7 cellular contexts compared by ENCODE assay signal in genomic region chr3:113051222-113051804, GRCh38.
DNase-seq lines count a peak whose midpoint lies in the region; ATAC-seq, FAIRE-seq and TF ChIP-seq lines count a peak whose summit lies in the region.

No MANE protein-coding gene starts in this region.

- H3K36me3 ChIP-seq in astrocyte (ENCODE audit: insufficient read depth, low read length): no peaks in the 10 kb centered on the region
- H3K36me3 ChIP-seq in skeletal muscle satellite cell (ENCODE audit: insufficient read depth, low read length): no peaks in the 10 kb centered on the region

- no peaks in the 10 kb centered on the region for H4K20me1 ChIP-seq in astrocyte (ENCODE audit: insufficient read depth, low read length)

- H3K4me3 Mint-ChIP-seq in T-helper 2 cell treated with Interferon-gamma antibody and Interleukin-4, amounts not matched to agents 5 μg/mL and 100 μg/mL, for 36 hours: no peak overlapping the region
- no peak overlapping the region for H3K4me3 Mint-ChIP-seq in astrocyte (ENCODE audit: unreplicated experiment)

- peak; percentile 93 for ATAC-seq in GM18499 (IDR thresholded peaks at IDR 0.05; ENCODE audit: insufficient read depth, unreplicated experiment)
- peak; percentile 99 for ATAC-seq in HG02885 (IDR thresholded peaks at IDR 0.05; ENCODE audit: poor library complexity, unreplicated experiment)

- H3K27me3 ChIP-seq in astrocyte (ENCODE audit: insufficient read depth, low read length) (no peaks in the 10 kb centered on the region), skeletal muscle satellite cell (ENCODE audit: control insufficient read depth, insufficient read depth, low read length) (no peaks in the 10 kb centered on the region)

- peak; percentile 83 for TF ChIP-seq CTCF in astrocyte (IDR thresholded peaks at IDR 0.05; ENCODE audit: insufficient read depth, low read depth, low read length)

- peak; percentile 94 for FAIRE-seq in astrocyte (lab: Jason Lieb, UNC)

- H3K79me2 ChIP-seq in astrocyte (ENCODE audit: insufficient read depth, low read length): no peaks in the 10 kb centered on the region

- H3K27ac ChIP-seq in astrocyte (ENCODE audit: low read depth, low read length): no peak overlapping the region

- peak overlapping the region; percentile 73 for H3K4me2 ChIP-seq in astrocyte (ENCODE audit: low read length)
- peak overlapping the region; percentile 68 for H3K4me2 ChIP-seq in skeletal muscle satellite cell (ENCODE audit: low read length)

- H3K4me3 ChIP-seq in astrocyte (ENCODE audit: insufficient read depth, low read depth, low read length) (no peak overlapping the region), skeletal muscle satellite cell (ENCODE audit: low read length) (peak overlapping the region; percentile 42)

- no peak overlapping the region for H3K27ac Mint-ChIP-seq in T-helper 2 cell treated with Interferon-gamma antibody and Interleukin-4, amounts not matched to agents 5 μg/mL and 100 μg/mL, for 36 hours
- no peak overlapping the region for H3K27ac Mint-ChIP-seq in astrocyte (ENCODE audit: unreplicated experiment)

- H3K9me3 Mint-ChIP-seq in T-helper 2 cell treated with Interferon-gamma antibody and Interleukin-4, amounts not matched to agents 5 μg/mL and 100 μg/mL, for 36 hours: no peaks in the 10 kb centered on the region
- no peaks in the 10 kb centered on the region for H3K9me3 Mint-ChIP-seq in astrocyte (ENCODE audit: unreplicated experiment)

- H3K4me1 Mint-ChIP-seq in T-helper 2 cell treated with Interferon-gamma antibody and Interleukin-4, amounts not matched to agents 5 μg/mL and 100 μg/mL, for 36 hours (ENCODE audit: low read depth): no peaks in the 10 kb centered on the region
- peaks cover 2% of the 10 kb centered on the region for H3K4me1 Mint-ChIP-seq in astrocyte (ENCODE audit: low read depth, unreplicated experiment)

- H3K9me3 ChIP-seq in astrocyte (ENCODE audit: insufficient read depth, low read depth, low read length) (no peaks in the 10 kb centered on the region), skeletal muscle satellite cell (replicated peaks; ENCODE audit: low read length) (no peaks in the 10 kb centered on the region)

- H3K27me3 Mint-ChIP-seq in T-helper 2 cell treated with Interferon-gamma antibody and Interleukin-4, amounts not matched to agents 5 μg/mL and 100 μg/mL, for 36 hours (ENCODE audit: low read depth): no peaks in the 10 kb centered on the region
- H3K27me3 Mint-ChIP-seq in astrocyte (ENCODE audit: low read depth, unreplicated experiment): no peaks in the 10 kb centered on the region

- DNase-seq in NCI-H1694 (lab: John Stamatoyannopoulos, UW) (peak; percentile 74), astrocyte (ENCODE audit: low read depth) (peak; percentile 81), hypothalamus (lab: John Stamatoyannopoulos, UW) (peak; percentile 3 to 94 (median 69))
- DNase-seq in T-helper 2 cell treated with Interferon-gamma antibody and Interleukin-4, amounts not matched to agents 5 μg/mL and 100 μg/mL, for 36 hours (ENCODE audit: low spot score): peak; percentile 82

- H3K4me1 ChIP-seq in astrocyte (ENCODE audit: insufficient read depth, low read length) (no peaks in the 10 kb centered on the region), skeletal muscle satellite cell (ENCODE audit: control insufficient read depth, insufficient read depth, low read length) (peaks cover 6% of the 10 kb centered on the region)

- no peaks in the 10 kb centered on the region for H3K36me3 Mint-ChIP-seq in T-helper 2 cell treated with Interferon-gamma antibody and Interleukin-4, amounts not matched to agents 5 μg/mL and 100 μg/mL, for 36 hours (ENCODE audit: low read depth)
- peaks cover 2% of the 10 kb centered on the region for H3K36me3 Mint-ChIP-seq in astrocyte (ENCODE audit: low read depth, unreplicated experiment)

- H2AFZ ChIP-seq in astrocyte (ENCODE audit: low read depth, low read length): peak overlapping the region; percentile 48

- H3K9ac ChIP-seq in astrocyte (ENCODE audit: low read length): peak overlapping the region; percentile 21
- H3K9ac ChIP-seq in skeletal muscle satellite cell (ENCODE audit: low read depth, low read length): no peak overlapping the region
